16 cellular contexts compared by ENCODE assay signal in the genomic region with DNA sequence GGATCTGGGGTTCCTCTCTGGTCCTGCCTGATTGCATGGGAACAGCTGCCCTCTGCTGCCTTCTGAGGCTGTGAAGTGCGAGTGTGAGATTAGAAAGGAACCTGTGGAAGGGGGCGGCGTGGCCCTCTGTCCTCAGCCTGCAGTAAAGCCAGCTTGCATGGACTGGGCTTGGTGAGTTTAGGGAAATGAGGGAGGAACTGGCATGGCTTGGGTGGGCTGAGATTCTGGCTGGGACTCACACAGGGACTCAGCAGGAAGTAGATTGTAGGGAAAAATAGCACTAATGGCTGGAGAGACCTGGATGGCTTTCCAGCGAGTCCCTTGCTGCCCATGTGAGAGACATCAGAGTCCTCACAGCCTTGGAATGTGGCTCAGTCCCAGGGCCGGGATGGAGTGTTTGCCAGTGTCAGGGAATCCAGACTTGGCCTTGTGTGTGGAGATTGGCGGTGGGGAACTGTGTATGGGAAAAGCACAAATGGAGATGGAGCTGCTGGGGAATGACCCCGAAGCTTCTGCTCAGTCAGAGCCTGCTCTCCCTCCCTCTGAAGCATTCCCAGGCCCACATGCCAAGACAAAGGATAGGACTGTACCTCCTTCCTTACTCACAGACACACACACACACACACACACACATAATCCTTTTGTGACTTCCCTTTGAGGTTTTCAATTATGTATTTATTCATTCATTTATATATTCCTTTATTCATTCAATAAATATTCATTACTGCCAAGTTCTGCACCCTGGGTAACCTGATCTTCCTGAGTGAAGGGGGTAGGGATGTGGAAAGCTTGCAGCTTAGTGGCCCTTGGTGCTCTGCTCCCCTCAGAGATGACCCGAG.
DNase-seq lines count a peak whose midpoint lies in the region; ATAC-seq, FAIRE-seq and TF ChIP-seq lines count a peak whose summit lies in the region.
"Had no signal": no experiment of that assay in that cellular context is flagged by ENCODE, and none has a peak within 500 bp of the region (broad histone marks: within the 10 kb centered on the region; RNA-seq: fewer than 3 reads in every experiment).

No MANE protein-coding gene starts in this region.

- H3K14ac ChIP-seq in neuronal stem cell (ENCODE audit: low read length): no peak overlapping the region

- no peaks in the 10 kb centered on the region for H3K79me1 ChIP-seq in neuronal stem cell (ENCODE audit: low read depth, low read length)

- H3K4me3 ChIP-seq in Panc1 (ENCODE audit: low read depth in 2 of 2, low read length in 2 of 2): no peak overlapping the region
- no peak overlapping the region for H3K4me3 ChIP-seq in neuronal stem cell (ENCODE audit: low read length in 2 of 2)
- H3K4me3 ChIP-seq in kidney (ENCODE audit: low read length in 2 of 2): no peak overlapping the region
- H3K4me3 ChIP-seq: thoracic aorta had no signal

- H3K4me1 ChIP-seq in Panc1 (ENCODE audit: control insufficient read depth, insufficient read depth, low read length) (peaks cover 3% of the 10 kb centered on the region), neuronal stem cell (ENCODE audit: control insufficient read depth in 2 of 2, insufficient read depth in 1 of 2, low read depth in 1 of 2, low read length in 2 of 2) (peaks cover 11 to 14% of the 10 kb centered on the region in 2 donors), kidney (ENCODE audit: control insufficient read depth in 1 of 2, insufficient read depth in 1 of 2, low read depth in 1 of 2, low read length in 2 of 2) (no peaks in the 10 kb centered on the region)

- no peak overlapping the region for H3K4me2 ChIP-seq in neuronal stem cell (ENCODE audit: insufficient read depth, low read length, poor library complexity, severe bottlenecking)

- in situ Hi-C loops in Panc1 (cut with HindIII; ENCODE audit: low pct_unique_long_range_greater_than_20kb, low sequenced_read_pairs): no loop called here

- H3K27ac ChIP-seq in Panc1 (ENCODE audit: low read length) (peak overlapping the region; percentile 48; the same call in 1 of the 2 replicates), neuronal stem cell (replicated peaks; ENCODE audit: low read length) (no peak overlapping the region), kidney (ENCODE audit: low read depth in 2 of 2, low read length in 2 of 2) (no peak overlapping the region)
- H3K27ac ChIP-seq: thoracic aorta had no signal

- no peak overlapping the region for H2AK5ac ChIP-seq in neuronal stem cell (ENCODE audit: low read depth, low read length)

- no peak overlapping the region for H3K27ac Mint-ChIP-seq in stimulated activated memory B cell treated with anti-CD40 and anti-IgM and Interleukin-4, amounts not matched to agents 10 μg/mL and 1 μg/mL and 100 μg/mL, for 72 hours
- H3K27ac Mint-ChIP-seq: activated T-helper 17 cell treated with anti-CD3 and anti-CD28 coated beads, Interleukin-2, amount 50 U/mL, for 72 hours; IgD-negative memory B cell; natural killer cell treated with Interleukin-12 subunit alpha and Interleukin-12 subunit beta and Interleukin-15 and Interleukin-18, amount 100 ng/mL, for 72 hours had no signal

- H2BK12ac ChIP-seq in neuronal stem cell (ENCODE audit: low read length): no peak overlapping the region

- TF ChIP-seq CTCF in Panc1 (IDR thresholded peaks at IDR 0.05) (no peak), kidney (IDR thresholded peaks at IDR 0.05; ENCODE audit: borderline replicate concordance, extremely low read depth, insufficient read depth) (no peak)

- H2BK15ac ChIP-seq in neuronal stem cell (ENCODE audit: low read length): no peak overlapping the region

- no peak overlapping the region for H3K4ac ChIP-seq in neuronal stem cell (ENCODE audit: low read length)

- H3K27me3 Mint-ChIP-seq in stimulated activated memory B cell treated with anti-CD40 and anti-IgM and Interleukin-4, amounts not matched to agents 10 μg/mL and 1 μg/mL and 100 μg/mL, for 72 hours: peaks cover 29% of the 10 kb centered on the region
- H3K27me3 Mint-ChIP-seq: activated T-helper 17 cell treated with anti-CD3 and anti-CD28 coated beads, Interleukin-2, amount 50 U/mL, for 72 hours had no signal

- H3K9ac ChIP-seq in neuronal stem cell (ENCODE audit: low read depth, low read length, poor library complexity) (no peak overlapping the region), kidney (ENCODE audit: low read length in 2 of 2) (no peak overlapping the region)

- H3K4me3 Mint-ChIP-seq in stimulated activated memory B cell treated with anti-CD40 and anti-IgM and Interleukin-4, amounts not matched to agents 10 μg/mL and 1 μg/mL and 100 μg/mL, for 72 hours: no peak overlapping the region
- H3K4me3 Mint-ChIP-seq: activated T-helper 17 cell treated with anti-CD3 and anti-CD28 coated beads, Interleukin-2, amount 50 U/mL, for 72 hours; IgD-negative memory B cell; natural killer cell treated with Interleukin-12 subunit alpha and Interleukin-12 subunit beta and Interleukin-15 and Interleukin-18, amount 100 ng/mL, for 72 hours had no signal

- H3K18ac ChIP-seq in neuronal stem cell (ENCODE audit: low read length): peak overlapping the region; percentile 60

- H3K9me3 ChIP-seq in Panc1 (ENCODE audit: control insufficient read depth, insufficient read depth, low read depth, low read length) (no peaks in the 10 kb centered on the region), neuronal stem cell (replicated peaks in 1 of 2; ENCODE audit: control insufficient read depth in 2 of 2, insufficient read depth in 1 of 2, low read depth in 1 of 2, low read length in 2 of 2) (no peaks in the 10 kb centered on the region), kidney (ENCODE audit: control insufficient read depth in 1 of 2, low read length in 2 of 2) (no peaks in the 10 kb centered on the region)
- H3K9me3 ChIP-seq: thoracic aorta had no signal

- no peak overlapping the region for H2BK5ac ChIP-seq in neuronal stem cell (ENCODE audit: low read length)

- no peak overlapping the region for H3K23ac ChIP-seq in neuronal stem cell (ENCODE audit: low read depth, low read length, poor library complexity)

- H3K27me3 ChIP-seq in Panc1 (ENCODE audit: control insufficient read depth, insufficient read depth, low read length): no peaks in the 10 kb centered on the region
- H3K27me3 ChIP-seq in neuronal stem cell (ENCODE audit: control insufficient read depth in 3 of 3, insufficient read depth in 3 of 3, low read depth in 1 of 3, low read length in 3 of 3): no peaks in the 10 kb centered on the region

- CTCF ChIA-PET in Panc1 (lab: Charles Lee): no interaction called here

- POLR2A ChIA-PET in Panc1 (lab: Charles Lee): no interaction called here

- no peak for TF ChIP-seq POLR2A in H54 (IDR thresholded peaks at IDR 0.05; ENCODE audit: low read depth, low read length)

- no peak overlapping the region for H4K91ac ChIP-seq in neuronal stem cell (ENCODE audit: low read depth, low read length, poor library complexity)

- peak overlapping the region; percentile 14 for H2BK120ac ChIP-seq in neuronal stem cell (ENCODE audit: low read depth, low read length)

- no CpG with 5 or more reads among the region's 8 CpGs for WGBS in neuronal stem cell (ENCODE audit: extremely low coverage in 2 of 2, insufficient read length in 2 of 2, insufficient replicate concordance in 1 of 2), 2 donors

- FAIRE-seq in H54 (lab: Jason Lieb, UNC): no peak
- FAIRE-seq in kidney (lab: Jason Lieb, UNC): no peak

- no peaks in the 10 kb centered on the region for H3K36me3 Mint-ChIP-seq in stimulated activated memory B cell treated with anti-CD40 and anti-IgM and Interleukin-4, amounts not matched to agents 10 μg/mL and 1 μg/mL and 100 μg/mL, for 72 hours
- H3K36me3 Mint-ChIP-seq: IgD-negative memory B cell; natural killer cell treated with Interleukin-12 subunit alpha and Interleukin-12 subunit beta and Interleukin-15 and Interleukin-18, amount 100 ng/mL, for 72 hours had no signal

- peak overlapping the region; percentile 77 for H2AFZ ChIP-seq in neuronal stem cell (ENCODE audit: low read length)

- ATAC-seq in Panc1 (peak; percentile 52; the same call in 1 of the 2 replicates), left cardiac atrium (peak; percentile 81 to 85), HG03442 (IDR thresholded peaks at IDR 0.05; ENCODE audit: unreplicated experiment) (no peak)
- ATAC-seq in stimulated activated memory B cell treated with anti-CD40 and anti-IgM and Interleukin-4, amounts not matched to agents 10 μg/mL and 1 μg/mL and 100 μg/mL, for 72 hours: no peak
- ATAC-seq: activated CD4-positive, CD25-positive, alpha-beta regulatory T cell treated with anti-CD3 and anti-CD28 coated beads, Interleukin-2, amount 50 U/mL, for 24 hours; activated T-helper 17 cell treated with anti-CD3 and anti-CD28 coated beads, Interleukin-2, amount 50 U/mL, for 72 hours; natural killer cell treated with Interleukin-12 subunit alpha and Interleukin-12 subunit beta and Interleukin-15 and Interleukin-18, amount 100 ng/mL, for 72 hours had no signal

- BruUV-seq in Panc1 (replicated peaks; lab: Mats Ljungman, UMichigan): no TSS peak

- H3K36me3 ChIP-seq in Panc1 (ENCODE audit: control insufficient read depth, insufficient read depth, low read length) (no peaks in the 10 kb centered on the region), neuronal stem cell (replicated peaks in 1 of 2; ENCODE audit: control insufficient read depth in 2 of 2, insufficient read depth in 2 of 2, low read length in 2 of 2) (no peaks in the 10 kb centered on the region), kidney (ENCODE audit: control insufficient read depth in 1 of 2, insufficient read depth in 2 of 2, low read length in 2 of 2) (no peaks in the 10 kb centered on the region)
- H3K36me3 ChIP-seq: thoracic aorta had no signal

- H3K4me1 Mint-ChIP-seq in stimulated activated memory B cell treated with anti-CD40 and anti-IgM and Interleukin-4, amounts not matched to agents 10 μg/mL and 1 μg/mL and 100 μg/mL, for 72 hours: no peaks in the 10 kb centered on the region
- H3K4me1 Mint-ChIP-seq: activated T-helper 17 cell treated with anti-CD3 and anti-CD28 coated beads, Interleukin-2, amount 50 U/mL, for 72 hours had no signal

- DNase-seq in H54 (ENCODE audit: insufficient read length, low spot score) (peak; percentile 5), Panc1 (ENCODE audit: low read depth, low spot score) (no peak), left cardiac atrium (peak; percentile 34), neuronal stem cell (ENCODE audit: low spot score) (peak; percentile 6), kidney (no peak), SW 1271 (lab: John Stamatoyannopoulos, UW) (no peak)
- DNase-seq: head of caudate nucleus, NCI-H2081, SHP77 treated with DMSO at 0.1 percent for 48 hours had no signal

- intact Hi-C loops in Panc1 (cut with micrococcal nuclease; ENCODE audit: unreplicated experiment): no loop called here
- intact Hi-C loops in left cardiac atrium (cut with DNase I): no loop called here
- intact Hi-C loops in kidney (cut with DNase I): no loop called here

- H3K9me3 Mint-ChIP-seq in stimulated activated memory B cell treated with anti-CD40 and anti-IgM and Interleukin-4, amounts not matched to agents 10 μg/mL and 1 μg/mL and 100 μg/mL, for 72 hours: no peaks in the 10 kb centered on the region
- H3K9me3 Mint-ChIP-seq: activated T-helper 17 cell treated with anti-CD3 and anti-CD28 coated beads, Interleukin-2, amount 50 U/mL, for 72 hours; IgD-negative memory B cell; natural killer cell treated with Interleukin-12 subunit alpha and Interleukin-12 subunit beta and Interleukin-15 and Interleukin-18, amount 100 ng/mL, for 72 hours had no signal

- no peak overlapping the region for H4K8ac ChIP-seq in neuronal stem cell (ENCODE audit: low read depth, low read length)

Comparison
In these comparisons a context has a peak if more than half of its experiments do, and no peak if none do; other contexts are left out.
1. DNase-seq: peak in H54 (single experiment), left cardiac atrium (single experiment) and neuronal stem cell (single experiment); none in Panc1 (single experiment), kidney (single experiment) and SW 1271 (0 of 2).
2. ATAC-seq: peak in Panc1 (single experiment) and left cardiac atrium (2 of 2); none in HG03442 (single experiment) and stimulated activated memory B cell treated with anti-CD40 and anti-IgM and Interleukin-4, amounts not matched to agents 10 μg/mL and 1 μg/mL and 100 μg/mL, for 72 hours (single experiment).